In the genomic region with DNA sequence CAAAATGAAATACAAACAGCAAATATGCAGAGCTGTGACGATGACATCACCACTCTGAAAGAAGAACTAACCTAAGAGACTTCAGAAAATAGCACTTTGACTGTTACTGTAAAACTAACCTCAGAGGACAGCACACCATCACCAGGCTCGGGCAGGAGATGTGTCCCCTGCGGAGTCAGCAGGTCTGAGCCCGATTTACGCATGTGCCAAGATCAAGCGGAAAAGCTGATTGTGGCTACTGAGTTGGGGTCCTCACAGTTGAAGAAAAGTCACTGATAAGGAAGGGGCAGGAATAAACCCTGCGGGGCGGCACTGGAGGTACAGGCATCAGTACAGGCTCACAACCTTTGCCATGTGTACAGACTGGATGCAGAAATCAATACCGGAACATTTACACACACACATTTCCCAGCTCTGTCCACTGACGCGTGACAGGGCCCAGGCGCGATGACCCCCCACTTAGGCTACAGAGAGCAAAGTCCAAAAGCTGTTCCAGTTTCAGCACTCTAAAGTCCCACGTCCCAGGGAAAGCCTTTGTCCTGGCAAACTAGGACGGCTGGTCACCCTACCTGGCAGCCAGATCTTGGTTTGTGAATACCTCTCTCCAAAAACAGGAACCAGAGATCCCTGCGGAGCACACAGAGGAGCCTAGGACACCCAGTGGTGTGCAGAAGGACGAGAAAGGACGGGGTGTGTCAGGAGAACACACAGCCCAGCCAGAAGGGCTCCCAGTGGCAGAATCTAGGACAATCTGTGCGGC, we compare ENCODE assay signal across 1 cellular context.
TF ChIP-seq lines count a peak whose summit lies in the region.

No MANE protein-coding gene starts in this region.

TF ChIP-seq in HepG2, 621 proteins besides CTCF, POLR2A, EP300 and RAD21 (continued from another document and continues in another):
- no peak for TF ChIP-seq CEBPB (IDR thresholded peaks at IDR 0.05; ENCODE audit: borderline replicate concordance, low read depth, low read length)
- no peak for TF ChIP-seq ZNF850 (CRISPR knock-in tag; conservative IDR thresholded peaks at IDR 0.05)
- peak; percentile 86 for TF ChIP-seq FOXK2 (IDR thresholded peaks at IDR 0.05)
- TF ChIP-seq ADNP (CRISPR knock-in tag; IDR thresholded peaks at IDR 0.05) = no peak
- no peak for TF ChIP-seq ZNF841 (CRISPR knock-in tag; IDR thresholded peaks at IDR 0.05; ENCODE audit: borderline replicate concordance)
- TF ChIP-seq ZNF30 (CRISPR knock-in tag; IDR thresholded peaks at IDR 0.05) = no peak
- peak; percentile 95 for TF ChIP-seq MYC (CRISPR knock-in tag; IDR thresholded peaks at IDR 0.05; ENCODE audit: borderline replicate concordance)
- TF ChIP-seq HNRNPUL1 (IDR thresholded peaks at IDR 0.05; ENCODE audit: low read depth, low read length) = no peak
- peak; percentile 92 for TF ChIP-seq SOX5 (CRISPR knock-in tag; IDR thresholded peaks at IDR 0.05; ENCODE audit: borderline replicate concordance)
- no peak; the same call in 1 of the 2 replicates for TF ChIP-seq RFXANK (CRISPR knock-in tag; IDR thresholded peaks at IDR 0.05)
- TF ChIP-seq, protein P1, sequence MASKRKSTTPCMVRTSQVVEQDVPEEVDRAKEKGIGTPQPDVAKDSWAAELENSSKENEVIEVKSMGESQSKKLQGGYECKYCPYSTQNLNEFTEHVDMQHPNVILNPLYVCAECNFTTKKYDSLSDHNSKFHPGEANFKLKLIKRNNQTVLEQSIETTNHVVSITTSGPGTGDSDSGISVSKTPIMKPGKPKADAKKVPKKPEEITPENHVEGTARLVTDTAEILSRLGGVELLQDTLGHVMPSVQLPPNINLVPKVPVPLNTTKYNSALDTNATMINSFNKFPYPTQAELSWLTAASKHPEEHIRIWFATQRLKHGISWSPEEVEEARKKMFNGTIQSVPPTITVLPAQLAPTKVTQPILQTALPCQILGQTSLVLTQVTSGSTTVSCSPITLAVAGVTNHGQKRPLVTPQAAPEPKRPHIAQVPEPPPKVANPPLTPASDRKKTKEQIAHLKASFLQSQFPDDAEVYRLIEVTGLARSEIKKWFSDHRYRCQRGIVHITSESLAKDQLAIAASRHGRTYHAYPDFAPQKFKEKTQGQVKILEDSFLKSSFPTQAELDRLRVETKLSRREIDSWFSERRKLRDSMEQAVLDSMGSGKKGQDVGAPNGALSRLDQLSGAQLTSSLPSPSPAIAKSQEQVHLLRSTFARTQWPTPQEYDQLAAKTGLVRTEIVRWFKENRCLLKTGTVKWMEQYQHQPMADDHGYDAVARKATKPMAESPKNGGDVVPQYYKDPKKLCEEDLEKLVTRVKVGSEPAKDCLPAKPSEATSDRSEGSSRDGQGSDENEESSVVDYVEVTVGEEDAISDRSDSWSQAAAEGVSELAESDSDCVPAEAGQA (IDR thresholded peaks at IDR 0.05; ENCODE audit: low read depth) = 0 out of 2 replicates have a peak, but pooled peaks have one; percentile 35
- TF ChIP-seq, protein P1 (CRISPR knock-in tag; IDR thresholded peaks at IDR 0.05; ENCODE audit: borderline replicate concordance) = no peak
- TF ChIP-seq, protein P2, sequence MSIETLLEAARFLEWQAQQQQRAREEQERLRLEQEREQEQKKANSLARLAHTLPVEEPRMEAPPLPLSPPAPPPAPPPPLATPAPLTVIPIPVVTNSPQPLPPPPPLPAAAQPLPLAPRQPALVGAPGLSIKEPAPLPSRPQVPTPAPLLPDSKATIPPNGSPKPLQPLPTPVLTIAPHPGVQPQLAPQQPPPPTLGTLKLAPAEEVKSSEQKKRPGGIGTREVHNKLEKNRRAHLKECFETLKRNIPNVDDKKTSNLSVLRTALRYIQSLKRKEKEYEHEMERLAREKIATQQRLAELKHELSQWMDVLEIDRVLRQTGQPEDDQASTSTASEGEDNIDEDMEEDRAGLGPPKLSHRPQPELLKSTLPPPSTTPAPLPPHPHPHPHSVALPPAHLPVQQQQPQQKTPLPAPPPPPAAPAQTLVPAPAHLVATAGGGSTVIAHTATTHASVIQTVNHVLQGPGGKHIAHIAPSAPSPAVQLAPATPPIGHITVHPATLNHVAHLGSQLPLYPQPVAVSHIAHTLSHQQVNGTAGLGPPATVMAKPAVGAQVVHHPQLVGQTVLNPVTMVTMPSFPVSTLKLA (IDR thresholded peaks at IDR 0.05) = peak; percentile 77
- TF ChIP-seq U2AF1 (optimal IDR thresholded peaks at IDR 0.05; ENCODE audit: low read depth, low read length) = no peak
- TF ChIP-seq JUN (CRISPR knock-in tag; IDR thresholded peaks at IDR 0.05) = peak; percentile 73; the same call in 1 of the 2 replicates
- peak; percentile 78 for TF ChIP-seq GATAD1 (CRISPR knock-in tag; IDR thresholded peaks at IDR 0.05)
- no peak for TF ChIP-seq ISX (CRISPR knock-in tag; conservative IDR thresholded peaks at IDR 0.05)
- peak; percentile 65 for TF ChIP-seq TAF1 (CRISPR knock-in tag; IDR thresholded peaks at IDR 0.05)
- TF ChIP-seq, protein P3, sequence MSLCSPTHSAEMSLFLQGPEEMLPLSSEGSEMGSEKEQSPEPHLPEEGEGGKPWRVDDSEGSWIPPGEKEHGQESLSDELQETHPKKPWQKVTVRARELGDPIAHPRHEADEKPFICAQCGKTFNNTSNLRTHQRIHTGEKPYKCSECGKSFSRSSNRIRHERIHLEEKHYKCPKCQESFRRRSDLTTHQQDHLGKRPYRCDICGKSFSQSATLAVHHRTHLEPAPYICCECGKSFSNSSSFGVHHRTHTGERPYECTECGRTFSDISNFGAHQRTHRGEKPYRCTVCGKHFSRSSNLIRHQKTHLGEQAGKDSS (CRISPR knock-in tag; IDR thresholded peaks at IDR 0.05; ENCODE audit: borderline replicate concordance, low read depth) = peak; percentile 75; the same call in 1 of the 2 replicates
- TF ChIP-seq, protein P4, sequence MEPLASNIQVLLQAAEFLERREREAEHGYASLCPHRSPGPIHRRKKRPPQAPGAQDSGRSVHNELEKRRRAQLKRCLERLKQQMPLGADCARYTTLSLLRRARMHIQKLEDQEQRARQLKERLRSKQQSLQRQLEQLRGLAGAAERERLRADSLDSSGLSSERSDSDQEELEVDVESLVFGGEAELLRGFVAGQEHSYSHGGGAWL (CRISPR knock-in tag; IDR thresholded peaks at IDR 0.05) = no peak
- TF ChIP-seq ZNF530 (CRISPR knock-in tag; IDR thresholded peaks at IDR 0.05; ENCODE audit: low read depth) = no peak; the same call in 1 of the 2 replicates
- no peak for TF ChIP-seq ZEB1 (IDR thresholded peaks at IDR 0.05; ENCODE audit: insufficient replicate concordance, low read depth)
- no peak for TF ChIP-seq TEAD2 (CRISPR knock-in tag; IDR thresholded peaks at IDR 0.05)
- TF ChIP-seq ZNF138 (CRISPR knock-in tag; IDR thresholded peaks at IDR 0.05; ENCODE audit: low read depth) = no peak
- peak; percentile 93; the same call in 1 of the 2 replicates for TF ChIP-seq HOXA3 (CRISPR knock-in tag; IDR thresholded peaks at IDR 0.05)
- TF ChIP-seq HNRNPK (IDR thresholded peaks at IDR 0.05; ENCODE audit: low read depth, low read length, poor library complexity, severe bottlenecking) = no peak
- TF ChIP-seq, protein P5, sequence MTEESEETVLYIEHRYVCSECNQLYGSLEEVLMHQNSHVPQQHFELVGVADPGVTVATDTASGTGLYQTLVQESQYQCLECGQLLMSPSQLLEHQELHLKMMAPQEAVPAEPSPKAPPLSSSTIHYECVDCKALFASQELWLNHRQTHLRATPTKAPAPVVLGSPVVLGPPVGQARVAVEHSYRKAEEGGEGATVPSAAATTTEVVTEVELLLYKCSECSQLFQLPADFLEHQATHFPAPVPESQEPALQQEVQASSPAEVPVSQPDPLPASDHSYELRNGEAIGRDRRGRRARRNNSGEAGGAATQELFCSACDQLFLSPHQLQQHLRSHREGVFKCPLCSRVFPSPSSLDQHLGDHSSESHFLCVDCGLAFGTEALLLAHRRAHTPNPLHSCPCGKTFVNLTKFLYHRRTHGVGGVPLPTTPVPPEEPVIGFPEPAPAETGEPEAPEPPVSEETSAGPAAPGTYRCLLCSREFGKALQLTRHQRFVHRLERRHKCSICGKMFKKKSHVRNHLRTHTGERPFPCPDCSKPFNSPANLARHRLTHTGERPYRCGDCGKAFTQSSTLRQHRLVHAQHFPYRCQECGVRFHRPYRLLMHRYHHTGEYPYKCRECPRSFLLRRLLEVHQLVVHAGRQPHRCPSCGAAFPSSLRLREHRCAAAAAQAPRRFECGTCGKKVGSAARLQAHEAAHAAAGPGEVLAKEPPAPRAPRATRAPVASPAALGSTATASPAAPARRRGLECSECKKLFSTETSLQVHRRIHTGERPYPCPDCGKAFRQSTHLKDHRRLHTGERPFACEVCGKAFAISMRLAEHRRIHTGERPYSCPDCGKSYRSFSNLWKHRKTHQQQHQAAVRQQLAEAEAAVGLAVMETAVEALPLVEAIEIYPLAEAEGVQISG (CRISPR knock-in tag; IDR thresholded peaks at IDR 0.05) = peak; percentile 85
- no peak; the same call in none of the 2 replicates for TF ChIP-seq GLI4 (CRISPR knock-in tag; IDR thresholded peaks at IDR 0.05; ENCODE audit: borderline replicate concordance)
- TF ChIP-seq ZNF83 (CRISPR knock-in tag; IDR thresholded peaks at IDR 0.05; ENCODE audit: borderline replicate concordance) = no peak
- TF ChIP-seq, protein P6, sequence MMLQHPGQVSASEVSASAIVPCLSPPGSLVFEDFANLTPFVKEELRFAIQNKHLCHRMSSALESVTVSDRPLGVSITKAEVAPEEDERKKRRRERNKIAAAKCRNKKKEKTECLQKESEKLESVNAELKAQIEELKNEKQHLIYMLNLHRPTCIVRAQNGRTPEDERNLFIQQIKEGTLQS (CRISPR knock-in tag; IDR thresholded peaks at IDR 0.05) = peak; percentile 59; the same call in 1 of the 2 replicates
- TF ChIP-seq, protein P7, sequence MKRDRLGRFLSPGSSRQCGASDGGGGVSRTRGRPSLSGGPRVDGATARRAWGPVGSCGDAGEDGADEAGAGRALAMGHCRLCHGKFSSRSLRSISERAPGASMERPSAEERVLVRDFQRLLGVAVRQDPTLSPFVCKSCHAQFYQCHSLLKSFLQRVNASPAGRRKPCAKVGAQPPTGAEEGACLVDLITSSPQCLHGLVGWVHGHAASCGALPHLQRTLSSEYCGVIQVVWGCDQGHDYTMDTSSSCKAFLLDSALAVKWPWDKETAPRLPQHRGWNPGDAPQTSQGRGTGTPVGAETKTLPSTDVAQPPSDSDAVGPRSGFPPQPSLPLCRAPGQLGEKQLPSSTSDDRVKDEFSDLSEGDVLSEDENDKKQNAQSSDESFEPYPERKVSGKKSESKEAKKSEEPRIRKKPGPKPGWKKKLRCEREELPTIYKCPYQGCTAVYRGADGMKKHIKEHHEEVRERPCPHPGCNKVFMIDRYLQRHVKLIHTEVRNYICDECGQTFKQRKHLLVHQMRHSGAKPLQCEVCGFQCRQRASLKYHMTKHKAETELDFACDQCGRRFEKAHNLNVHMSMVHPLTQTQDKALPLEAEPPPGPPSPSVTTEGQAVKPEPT (CRISPR knock-in tag; IDR thresholded peaks at IDR 0.05; ENCODE audit: low read depth) = no peak
- TF ChIP-seq KAT2B (IDR thresholded peaks at IDR 0.05; ENCODE audit: borderline replicate concordance, low read depth, low read length) = peak; percentile 74
- no peak for TF ChIP-seq ATM (IDR thresholded peaks at IDR 0.05; ENCODE audit: borderline replicate concordance)
- TF ChIP-seq HES4 (CRISPR knock-in tag; IDR thresholded peaks at IDR 0.05; ENCODE audit: borderline replicate concordance) = 0 out of 2 replicates have a peak, but pooled peaks have one; percentile 66
- peak; percentile 93 for TF ChIP-seq FOXJ3 (CRISPR knock-in tag; IDR thresholded peaks at IDR 0.05; ENCODE audit: borderline replicate concordance)
- TF ChIP-seq, protein P8, sequence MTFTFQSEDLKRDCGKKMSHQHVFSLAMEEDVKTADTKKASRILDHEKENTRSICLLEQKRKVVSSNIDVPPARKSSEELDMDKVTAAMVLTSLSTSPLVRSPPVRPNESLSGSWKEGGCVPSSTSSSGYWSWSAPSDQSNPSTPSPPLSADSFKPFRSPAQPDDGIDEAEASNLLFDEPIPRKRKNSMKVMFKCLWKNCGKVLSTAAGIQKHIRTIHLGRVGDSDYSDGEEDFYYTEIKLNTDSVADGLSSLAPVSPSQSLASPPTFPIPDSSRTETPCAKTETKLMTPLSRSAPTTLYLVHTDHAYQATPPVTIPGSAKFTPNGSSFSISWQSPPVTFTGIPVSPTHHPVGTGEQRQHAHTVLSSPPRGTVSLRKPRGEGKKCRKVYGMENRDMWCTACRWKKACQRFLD (CRISPR knock-in tag; IDR thresholded peaks at IDR 0.05; ENCODE audit: borderline replicate concordance) = no peak
- no peak for TF ChIP-seq SYNCRIP (IDR thresholded peaks at IDR 0.05; ENCODE audit: insufficient read depth, low read depth, low read length)
- 0 out of 2 replicates have a peak, but pooled peaks have one; percentile 16 for TF ChIP-seq ZNF12 (CRISPR knock-in tag; IDR thresholded peaks at IDR 0.05)
- no peak for TF ChIP-seq ZNF777 (CRISPR knock-in tag; IDR thresholded peaks at IDR 0.05)
- peak; percentile 31; the same call in 1 of the 2 replicates for TF ChIP-seq GFI1 (CRISPR knock-in tag; IDR thresholded peaks at IDR 0.05; ENCODE audit: borderline replicate concordance)
- TF ChIP-seq REL (CRISPR knock-in tag; conservative IDR thresholded peaks at IDR 0.05) = no peak
- TF ChIP-seq, protein P9, sequence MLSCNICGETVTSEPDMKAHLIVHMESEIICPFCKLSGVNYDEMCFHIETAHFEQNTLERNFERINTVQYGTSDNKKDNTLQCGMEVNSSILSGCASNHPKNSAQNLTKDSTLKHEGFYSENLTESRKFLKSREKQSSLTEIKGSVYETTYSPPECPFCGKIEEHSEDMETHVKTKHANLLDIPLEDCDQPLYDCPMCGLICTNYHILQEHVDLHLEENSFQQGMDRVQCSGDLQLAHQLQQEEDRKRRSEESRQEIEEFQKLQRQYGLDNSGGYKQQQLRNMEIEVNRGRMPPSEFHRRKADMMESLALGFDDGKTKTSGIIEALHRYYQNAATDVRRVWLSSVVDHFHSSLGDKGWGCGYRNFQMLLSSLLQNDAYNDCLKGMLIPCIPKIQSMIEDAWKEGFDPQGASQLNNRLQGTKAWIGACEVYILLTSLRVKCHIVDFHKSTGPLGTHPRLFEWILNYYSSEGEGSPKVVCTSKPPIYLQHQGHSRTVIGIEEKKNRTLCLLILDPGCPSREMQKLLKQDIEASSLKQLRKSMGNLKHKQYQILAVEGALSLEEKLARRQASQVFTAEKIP (CRISPR knock-in tag; IDR thresholded peaks at IDR 0.05; ENCODE audit: borderline replicate concordance) = no peak
- TF ChIP-seq ZBTB3 (CRISPR knock-in tag; IDR thresholded peaks at IDR 0.05; ENCODE audit: borderline replicate concordance, low read depth) = no peak
- TF ChIP-seq IRF2 (CRISPR knock-in tag; IDR thresholded peaks at IDR 0.05) = peak; percentile 95
- TF ChIP-seq GABPA (IDR thresholded peaks at IDR 0.05; ENCODE audit: low read depth, low read length) = no peak
- peak; percentile 78 for TF ChIP-seq GABPA (CRISPR knock-in tag; IDR thresholded peaks at IDR 0.05; ENCODE audit: low read depth)
